11 cellular contexts compared by ENCODE assay signal in the genomic region with DNA sequence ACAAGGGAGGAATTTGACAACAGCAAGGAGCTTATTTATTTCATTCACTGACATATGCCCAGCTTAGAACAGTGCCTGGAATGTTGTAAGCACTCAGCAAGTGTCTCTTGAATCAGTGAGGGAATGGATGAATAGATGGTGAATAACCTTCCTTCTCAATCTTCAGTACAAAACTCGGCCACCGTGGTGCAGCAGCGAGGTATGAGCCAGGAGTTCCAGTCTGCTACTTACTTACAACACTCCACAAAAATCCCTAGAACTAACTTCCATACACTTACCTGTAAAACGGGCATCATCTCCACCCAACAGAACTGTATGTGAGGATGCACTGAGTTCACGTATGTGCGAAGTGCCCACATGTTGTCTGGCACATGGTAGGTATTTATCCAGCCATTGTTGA.
DNase-seq lines count a peak whose midpoint lies in the region; TF ChIP-seq lines count a peak whose summit lies in the region.
"Had no signal": no experiment of that assay in that cellular context is flagged by ENCODE, and none has a peak within 500 bp of the region (broad histone marks: within the 10 kb centered on the region; RNA-seq: fewer than 3 reads in every experiment).

No MANE protein-coding gene starts in this region.

- intact Hi-C loops in PC-9 (cut with micrococcal nuclease; ENCODE audit: unreplicated experiment) = no loop called here

- peak; percentile 28 for TF ChIP-seq CTCF in NB4 (IDR thresholded peaks at IDR 0.05; ENCODE audit: low read depth, low read length)
- peak; percentile 26 for TF ChIP-seq CTCF in astrocyte of the spinal cord (IDR thresholded peaks at IDR 0.05; ENCODE audit: low read depth, low read length)
- no peak for TF ChIP-seq CTCF in PC-9 (conservative IDR thresholded peaks at IDR 0.05)

- no peak overlapping the region for H2AFZ ChIP-seq in PC-9

- no peak overlapping the region for H3K4me3 Mint-ChIP-seq in immature natural killer cell

- no peaks in the 10 kb centered on the region for H3K79me2 ChIP-seq in PC-9 (ENCODE audit: low read depth)

- in situ Hi-C loops in astrocyte of the spinal cord (cut with HindIII; ENCODE audit: low sequenced_read_pairs) = no loop called here

- no peaks in the 10 kb centered on the region for H3K9me3 ChIP-seq in PC-9 (ENCODE audit: insufficient read depth, low read depth)

- no peaks in the 10 kb centered on the region for H3K9me3 Mint-ChIP-seq in immature natural killer cell

- CTCF ChIA-PET in PC-9 (lab: Charles Lee) = no interaction called here

- no peaks in the 10 kb centered on the region for H3K36me3 Mint-ChIP-seq in immature natural killer cell

- no peaks in the 10 kb centered on the region for H4K20me1 ChIP-seq in PC-9 (ENCODE audit: insufficient read depth)

- H3F3A ChIP-seq in PC-9 (ENCODE audit: insufficient read depth, low read depth) = no peaks in the 10 kb centered on the region

- POLR2A ChIA-PET in PC-9 (lab: Charles Lee; ENCODE audit: unreplicated experiment) = no interaction called here

- H3K27me3 ChIP-seq in PC-9 (ENCODE audit: insufficient read depth, low read depth) = peaks cover 4% of the 10 kb centered on the region; the same call in 1 of the 2 replicates

- no peaks in the 10 kb centered on the region for H3K4me1 Mint-ChIP-seq in immature natural killer cell

- H3K4me2 ChIP-seq in PC-9 = no peak overlapping the region

- H3K27me3 Mint-ChIP-seq in immature natural killer cell (ENCODE audit: low read depth in 3 of 3) = peaks cover 0 to 6% (median 0%) of the 10 kb centered on the region in 3 donors

- H3K27ac Mint-ChIP-seq in immature natural killer cell = no peak overlapping the region

- no peak overlapping the region for H3K27ac ChIP-seq in PC-9

- BruUV-seq in PC-9 (replicated peaks; lab: Mats Ljungman, UMichigan) = no TSS peak

- TF ChIP-seq POLR2A in NB4 (IDR thresholded peaks at IDR 0.05; ENCODE audit: extremely low read depth, insufficient read length) = no peak

- no peaks in the 10 kb centered on the region for H3K36me3 ChIP-seq in PC-9 (ENCODE audit: low read depth)

- no peaks in the 10 kb centered on the region for H3K4me1 ChIP-seq in PC-9 (replicated peaks; ENCODE audit: insufficient read depth)

- peak; percentile 6 for DNase-seq in DMS114 treated with DMSO at 0.1 percent for 48 hours (lab: John Stamatoyannopoulos, UW; ENCODE audit: unreplicated experiment)
- DNase-seq in NB4 (ENCODE audit: low read depth) = peak; percentile 28
- DNase-seq in astrocyte of the spinal cord (ENCODE audit: low read depth, low spot score) = peak; percentile 9
- peak; percentile 17 for DNase-seq in midbrain (lab: John Stamatoyannopoulos, UW)
- no peak for DNase-seq in retina
- DNase-seq in PC-9 = no peak
- no peak for DNase-seq in immature natural killer cell
- DNase-seq in activated effector memory CD4-positive, alpha-beta T cell treated with anti-CD3 and anti-CD28 coated beads, Interleukin-2, amount 50 U/mL, for 16 hours = no peak
- DNase-seq: activated CD8-positive, alpha-beta memory T cell treated with anti-CD3 and anti-CD28 coated beads, Interleukin-2, amount 50 U/mL, for 48 hours; DMS79; T-helper 1 cell had no signal

- H3K4me3 ChIP-seq in NB4 (ENCODE audit: low read depth, low read length) = no peak overlapping the region
- no peak overlapping the region for H3K4me3 ChIP-seq in astrocyte of the spinal cord (ENCODE audit: low read depth, low read length)
- H3K4me3 ChIP-seq in PC-9 = no peak overlapping the region

- H3K9me2 ChIP-seq in PC-9 (ENCODE audit: insufficient read depth) = no peaks in the 10 kb centered on the region

Comparison
In these comparisons a context has a peak if more than half of its experiments do, and no peak if none do; other contexts are left out.
1. DNase-seq: peak in DMS114 treated with DMSO at 0.1 percent for 48 hours (single experiment), NB4 (single experiment), astrocyte of the spinal cord (single experiment) and midbrain (single experiment); none in retina (single experiment), PC-9 (0 of 2), immature natural killer cell (0 of 3) and activated effector memory CD4-positive, alpha-beta T cell treated with anti-CD3 and anti-CD28 coated beads, Interleukin-2, amount 50 U/mL, for 16 hours (single experiment).